21 cellular contexts compared by ENCODE assay signal in genomic region chr7:141263983-141264382, GRCh38.
DNase-seq lines count a peak whose midpoint lies in the region; ATAC-seq, FAIRE-seq and TF ChIP-seq lines count a peak whose summit lies in the region.
"Had no signal": no experiment of that assay in that cellular context is flagged by ENCODE, and none has a peak within 500 bp of the region (broad histone marks: within the 10 kb centered on the region; RNA-seq: fewer than 3 reads in every experiment).

No MANE protein-coding gene starts in this region.

- TF ChIP-seq RAD21 in A549 (conservative IDR thresholded peaks at IDR 0.05 in 1 of 2, IDR thresholded peaks at IDR 0.05 in 1 of 2) (no peak), neural cell (conservative IDR thresholded peaks at IDR 0.05) (no peak)

- H3K36me3 ChIP-seq in neural cell (ENCODE audit: insufficient read depth, low read length) (no peaks in the 10 kb centered on the region), BE2C (no peaks in the 10 kb centered on the region)
- H3K36me3 ChIP-seq: BLaER1 had no signal

- peaks cover under 1% of the 10 kb centered on the region for H3K9me3 Mint-ChIP-seq in activated CD8-positive, alpha-beta memory T cell treated with anti-CD3 and anti-CD28 coated beads, Interleukin-2, amount 10 ng/mL, durations not matched to agents 7 days and 5 days (ENCODE audit: low read depth)
- peaks cover 21% of the 10 kb centered on the region for H3K9me3 Mint-ChIP-seq in activated T-helper 1 cell treated with anti-CD3 and anti-CD28 coated beads, Interleukin-12 subunit alpha, Interleukin-12 subunit beta, Interleukin-2, Interleukin-4 antibody, amounts not matched to agents 30 ng/mL and 10 ng/mL and 1 ng/mL, durations not matched to agents 14 hours and 24 hours and 36 hours
- H3K9me3 Mint-ChIP-seq: GM23338 had no signal

- H3K4me1 Mint-ChIP-seq in activated CD8-positive, alpha-beta memory T cell treated with anti-CD3 and anti-CD28 coated beads, Interleukin-2, amount 10 ng/mL, durations not matched to agents 7 days and 5 days: peaks cover 17% of the 10 kb centered on the region
- peaks cover 55% of the 10 kb centered on the region for H3K4me1 Mint-ChIP-seq in activated T-helper 1 cell treated with anti-CD3 and anti-CD28 coated beads, Interleukin-12 subunit alpha, Interleukin-12 subunit beta, Interleukin-2, Interleukin-4 antibody, amounts not matched to agents 30 ng/mL and 10 ng/mL and 1 ng/mL, durations not matched to agents 14 hours and 24 hours and 36 hours (ENCODE audit: low read depth)
- H3K4me1 Mint-ChIP-seq: H9 had no signal

- no peak overlapping the region for H3K9ac ChIP-seq in neural cell (ENCODE audit: low read length)
- H3K9ac ChIP-seq: BLaER1 had no signal

- ATAC-seq in activated CD8-positive, alpha-beta memory T cell treated with anti-CD3 and anti-CD28 coated beads, Interleukin-2, amount 10 ng/mL, durations not matched to agents 7 days and 5 days: no peak
- no peak for ATAC-seq in A549
- ATAC-seq: CD8-positive, alpha-beta T cell; GM12878; GM23338; HCT116 had no signal

- H3F3A ChIP-seq in neural cell (ENCODE audit: insufficient read depth, low read length, poor library complexity, severe bottlenecking): peaks cover 17% of the 10 kb centered on the region

- H3K79me2 ChIP-seq in neural cell (replicated peaks; ENCODE audit: insufficient read depth, low read length): peaks cover 50% of the 10 kb centered on the region

- 0% methylated on average over 2 of the region's 2 CpGs for WGBS in A549 (ENCODE audit: missing lambda C conversion rate)

- TF ChIP-seq EP300 in A549 (IDR thresholded peaks at IDR 0.05) (no peak), neural cell (conservative IDR thresholded peaks at IDR 0.05; ENCODE audit: poor library complexity, severe bottlenecking) (no peak)

- no peak for TF ChIP-seq CTCF in A549 (IDR thresholded peaks at IDR 0.05)
- no peak for TF ChIP-seq CTCF in neural cell (IDR thresholded peaks at IDR 0.05; ENCODE audit: poor library complexity, severe bottlenecking)
- TF ChIP-seq CTCF in BE2C (IDR thresholded peaks at IDR 0.05; ENCODE audit: low read depth, low read length): no peak

- no peak overlapping the region for H3K27ac ChIP-seq in A549
- peak overlapping the region; percentile 96 for H3K27ac ChIP-seq in neural cell (ENCODE audit: low read length)
- H3K27ac ChIP-seq: BLaER1, C4-2B had no signal

- no peak overlapping the region for H3K4me3 Mint-ChIP-seq in activated CD8-positive, alpha-beta memory T cell treated with anti-CD3 and anti-CD28 coated beads, Interleukin-2, amount 10 ng/mL, durations not matched to agents 7 days and 5 days
- H3K4me3 Mint-ChIP-seq in activated T-helper 1 cell treated with anti-CD3 and anti-CD28 coated beads, Interleukin-12 subunit alpha, Interleukin-12 subunit beta, Interleukin-2, Interleukin-4 antibody, amounts not matched to agents 30 ng/mL and 10 ng/mL and 1 ng/mL, durations not matched to agents 14 hours and 24 hours and 36 hours: peak overlapping the region; percentile 8
- H3K4me3 Mint-ChIP-seq: CD4-positive, CD25-positive, alpha-beta regulatory T cell; CD8-positive, alpha-beta T cell; GM23338; H9 had no signal

- no peak for TF ChIP-seq POLR2A in A549 (IDR thresholded peaks at IDR 0.05; ENCODE audit: low read length)

- no peak overlapping the region for H3K4me2 ChIP-seq in A549
- H3K4me2 ChIP-seq in neural cell (ENCODE audit: low read length): no peak overlapping the region
- H3K4me2 ChIP-seq: BLaER1, GM23338 had no signal

- peak; percentile 38 for DNase-seq in activated CD8-positive, alpha-beta memory T cell treated with anti-CD3 and anti-CD28 coated beads, Interleukin-2, amount 10 ng/mL, durations not matched to agents 7 days and 5 days
- DNase-seq in activated CD8-positive, alpha-beta memory T cell treated with anti-CD3 and anti-CD28 coated beads, Interleukin-2, amount 50 U/mL, for 48 hours: no peak
- DNase-seq in A549 (ENCODE audit: low read depth in 1 of 2, low spot score in 1 of 2) (no peak), BE2C (no peak), NCI-H2107 (lab: John Stamatoyannopoulos, UW) (no peak)
- no peak for DNase-seq in activated T-helper 1 cell treated with anti-CD3 and anti-CD28 coated beads, Interleukin-12 subunit alpha, Interleukin-12 subunit beta, Interleukin-2, Interleukin-4 antibody, amounts not matched to agents 30 ng/mL and 10 ng/mL and 1 ng/mL, durations not matched to agents 14 hours and 24 hours and 36 hours (ENCODE audit: low spot score)
- DNase-seq: 8988T; Caco-2; CD8-positive, alpha-beta T cell; DMS153; DND-41; H9 had no signal

- H3K4me3 ChIP-seq in A549 (no peak overlapping the region), neural cell (ENCODE audit: low read length) (no peak overlapping the region), BE2C (ENCODE audit: low read depth, low read length) (no peak overlapping the region)
- H3K4me3 ChIP-seq: BLaER1, GM12878, GM23338 had no signal

- H3K9me2 ChIP-seq in neural cell (ENCODE audit: insufficient read depth, low read length): no peaks in the 10 kb centered on the region

- H3K4me1 ChIP-seq in A549 (no peaks in the 10 kb centered on the region), BE2C (no peaks in the 10 kb centered on the region)
- H3K4me1 ChIP-seq: BLaER1 had no signal

- no peak overlapping the region for H3K27ac Mint-ChIP-seq in activated CD8-positive, alpha-beta memory T cell treated with anti-CD3 and anti-CD28 coated beads, Interleukin-2, amount 10 ng/mL, durations not matched to agents 7 days and 5 days
- H3K27ac Mint-ChIP-seq in activated T-helper 1 cell treated with anti-CD3 and anti-CD28 coated beads, Interleukin-12 subunit alpha, Interleukin-12 subunit beta, Interleukin-2, Interleukin-4 antibody, amounts not matched to agents 30 ng/mL and 10 ng/mL and 1 ng/mL, durations not matched to agents 14 hours and 24 hours and 36 hours: no peak overlapping the region
- H3K27ac Mint-ChIP-seq: CD4-positive, CD25-positive, alpha-beta regulatory T cell; CD8-positive, alpha-beta T cell; GM23338; H9 had no signal

- intact Hi-C loops in activated T-helper 1 cell treated with anti-CD3 and anti-CD28 coated beads, Interleukin-12 subunit alpha, Interleukin-12 subunit beta, Interleukin-2, Interleukin-4 antibody, amounts not matched to agents 30 ng/mL and 10 ng/mL and 1 ng/mL, durations not matched to agents 14 hours and 24 hours and 36 hours (cut with micrococcal nuclease): loop anchor here (5.0 kb wide), 1 partner anchor 473 kb away; the partner anchor contains the start of gene SSBP1

- H2AFZ ChIP-seq in neural cell (ENCODE audit: low read depth, low read length): no peak overlapping the region
- H2AFZ ChIP-seq: GM23338 had no signal

- FAIRE-seq in A549 (lab: Jason Lieb, UNC): no peak
- FAIRE-seq: G401.6, GM12878, GM19239 had no signal

- H3K36me3 Mint-ChIP-seq in activated CD8-positive, alpha-beta memory T cell treated with anti-CD3 and anti-CD28 coated beads, Interleukin-2, amount 10 ng/mL, durations not matched to agents 7 days and 5 days: no peaks in the 10 kb centered on the region
- H3K36me3 Mint-ChIP-seq in activated T-helper 1 cell treated with anti-CD3 and anti-CD28 coated beads, Interleukin-12 subunit alpha, Interleukin-12 subunit beta, Interleukin-2, Interleukin-4 antibody, amounts not matched to agents 30 ng/mL and 10 ng/mL and 1 ng/mL, durations not matched to agents 14 hours and 24 hours and 36 hours (ENCODE audit: low read depth): no peaks in the 10 kb centered on the region
- H3K36me3 Mint-ChIP-seq: CD4-positive, CD25-positive, alpha-beta regulatory T cell; CD8-positive, alpha-beta T cell had no signal

- H3K27me3 ChIP-seq in neural cell (ENCODE audit: insufficient read depth, low read depth, low read length) (no peaks in the 10 kb centered on the region), BE2C (no peaks in the 10 kb centered on the region)
- H3K27me3 ChIP-seq: BLaER1 had no signal

- peaks cover 7% of the 10 kb centered on the region for H3K27me3 Mint-ChIP-seq in activated CD8-positive, alpha-beta memory T cell treated with anti-CD3 and anti-CD28 coated beads, Interleukin-2, amount 10 ng/mL, durations not matched to agents 7 days and 5 days
- no peaks in the 10 kb centered on the region for H3K27me3 Mint-ChIP-seq in activated T-helper 1 cell treated with anti-CD3 and anti-CD28 coated beads, Interleukin-12 subunit alpha, Interleukin-12 subunit beta, Interleukin-2, Interleukin-4 antibody, amounts not matched to agents 30 ng/mL and 10 ng/mL and 1 ng/mL, durations not matched to agents 14 hours and 24 hours and 36 hours (ENCODE audit: insufficient read depth)

- H4K20me1 ChIP-seq in neural cell (ENCODE audit: insufficient read depth): no peaks in the 10 kb centered on the region
- H4K20me1 ChIP-seq: BLaER1 had no signal

- POLR2A ChIA-PET in A549 (lab: Yijun Ruan, JAX): no interaction called here

- CTCF ChIA-PET in activated CD8-positive, alpha-beta memory T cell treated with anti-CD3 and anti-CD28 coated beads, Interleukin-2, amount 10 ng/mL, durations not matched to agents 7 days and 5 days (lab: Charles Lee): no interaction called here
- CTCF ChIA-PET in A549 (lab: Yijun Ruan, JAX): no interaction called here

- H3K9me3 ChIP-seq in A549: no peaks in the 10 kb centered on the region
- H3K9me3 ChIP-seq in neural cell (ENCODE audit: low read length): no peaks in the 10 kb centered on the region
- H3K9me3 ChIP-seq in BE2C: no peaks in the 10 kb centered on the region
- H3K9me3 ChIP-seq: Caco-2 had no signal

TF ChIP-seq in A549, 52 proteins besides CTCF, POLR2A, EP300 and RAD21:
- TF ChIP-seq SMC3 (IDR thresholded peaks at IDR 0.05) (no peak), MAFK (IDR thresholded peaks at IDR 0.05; ENCODE audit: partially characterized antibody) (peak; percentile 68)

TF ChIP-seq in neural cell, 6 proteins besides CTCF, POLR2A, EP300 and RAD21 (continues in another document):
- TF ChIP-seq TAF1 (IDR thresholded peaks at IDR 0.05; ENCODE audit: low read depth): no peak
